Comparison of ENCODE assay signal across 8 cellular contexts in genomic region chr14:24013654-24014514, GRCh38. TPM values are rescaled to one million over a fixed set of nuclear protein-coding genes. Genes with fewer than 3 reads are reported as not detected.
A peak's percentile ranks its signal among the peaks of the same experiment; 100 is the strongest.
DNase-seq lines count a peak whose midpoint lies in the region; ATAC-seq and TF ChIP-seq lines count a peak whose summit lies in the region.

No MANE protein-coding gene starts in this region.

- no peak for ATAC-seq in GM21576 (IDR thresholded peaks at IDR 0.05; ENCODE audit: unreplicated experiment)

- in situ Hi-C loops in T47D (cut with HindIII; ENCODE audit: low pct_unique_long_range_greater_than_20kb, low sequenced_read_pairs) = no loop called here

- H3K4me3 Mint-ChIP-seq in Calu3 (ENCODE audit: low read depth, unreplicated experiment) = no peak overlapping the region

- peaks cover 43% of the 10 kb centered on the region for H3K27me3 Mint-ChIP-seq in Calu3 (ENCODE audit: unreplicated experiment)

- peak; percentile 64 for DNase-seq in Calu3
- peak; percentile 71 for DNase-seq in HEK293T (ENCODE audit: extremely low spot score)
- DNase-seq in NCI-H2081 (lab: John Stamatoyannopoulos, UW) = peak; percentile 69 to 74
- peak; percentile 18 for DNase-seq in T-helper 9 cell
- DNase-seq in T47D (ENCODE audit: low read depth in 1 of 2, low spot score in 1 of 2) = peak; percentile 12 to 77
- peak; percentile 56 for DNase-seq in iris pigment epithelial cell (ENCODE audit: low read depth)
- DNase-seq in stimulated activated CD4-positive, alpha-beta T cell treated with anti-CD3 and anti-CD28 coated beads, Interleukin-4, amount 100 ng/mL, for 4 hours = peak; percentile 14 to 42

- no TSS peak for BruUV-seq in Calu3 (replicated peaks; lab: Mats Ljungman, UMichigan)

- H3K27ac Mint-ChIP-seq in Calu3 (ENCODE audit: unreplicated experiment) = no peak overlapping the region

- peak; percentile 64 for TF ChIP-seq CTCF in Calu3 (IDR thresholded peaks at IDR 0.05; ENCODE audit: unreplicated experiment)

- no peaks in the 10 kb centered on the region for H3K9me3 Mint-ChIP-seq in Calu3 (ENCODE audit: low read depth, unreplicated experiment)

- intact Hi-C loops in Calu3 (cut with micrococcal nuclease; ENCODE audit: unreplicated experiment) = loop anchor here (1.0 kb wide), 2 partner anchors 22 to 76 kb away; no protein-coding TSS in a partner anchor

- no peaks in the 10 kb centered on the region for H3K4me1 Mint-ChIP-seq in Calu3 (ENCODE audit: low read depth, unreplicated experiment)

- POLR2A ChIA-PET in HEK293T (lab: Yijun Ruan, JAX) = no interaction called here

- CTCF ChIA-PET in Calu3 (lab: Charles Lee) (no interaction called here), HEK293T (lab: Yijun Ruan, JAX) (no interaction called here)

- H3K36me3 Mint-ChIP-seq in Calu3 (ENCODE audit: insufficient read depth, unreplicated experiment) = no peaks in the 10 kb centered on the region

TF ChIP-seq in HEK293T, 16 proteins besides CTCF, POLR2A, EP300 and RAD21:
- TF ChIP-seq SP1 (IDR thresholded peaks at IDR 0.05) (no peak), NFRKB (IDR thresholded peaks at IDR 0.05) (no peak), BHLHE40 (IDR thresholded peaks at IDR 0.05; ENCODE audit: borderline replicate concordance) (no peak)

RNA-seq across cellular contexts. Expression of gene DHRS4L2, which starts 25.2 kb away (rescaled TPM):
- 10.5 and 12.0 TPM in 2 replicates for total RNA-seq in Calu3 (2022)

RNA-seq across cellular contexts. Expression of gene CARMIL3, which starts 37.9 kb away (rescaled TPM):
- total RNA-seq in Calu3 (2022) = 0.33 and 0.42 TPM in 2 replicates

RNA-seq across cellular contexts. Expression of gene CPNE6, which starts 57.5 kb away (rescaled TPM):
- not detected in 2 replicates for total RNA-seq in Calu3 (2022)

Comparison
In these comparisons a context has a peak if more than half of its experiments do, and no peak if none do; other contexts are left out.
1. DNase-seq: peak in every context shown above with its lines; median percentile 72 in NCI-H2081; 71 in HEK293T; 64 in Calu3; 56 in iris pigment epithelial cell; 44 in T47D; 28 in stimulated activated CD4-positive, alpha-beta T cell treated with anti-CD3 and anti-CD28 coated beads, Interleukin-4, amount 100 ng/mL, for 4 hours; 18 in T-helper 9 cell.